Comparison of ENCODE assay signal across 11 cellular contexts in genomic region chr5:34511915-34512314, GRCh38.
DNase-seq lines count a peak whose midpoint lies in the region; ATAC-seq and TF ChIP-seq lines count a peak whose summit lies in the region.
"Had no signal": no experiment of that assay in that cellular context is flagged by ENCODE, and none has a peak within 500 bp of the region (broad histone marks: within the 10 kb centered on the region; RNA-seq: fewer than 3 reads in every experiment).

No MANE protein-coding gene starts in this region.

- peak overlapping the region; percentile 13 for H3K27ac Mint-ChIP-seq in osteocyte (ENCODE audit: unreplicated experiment)
- no peak overlapping the region for H3K27ac Mint-ChIP-seq in activated naive CD8-positive, alpha-beta T cell treated with anti-CD3 and anti-CD28 coated beads for 36 hours

- no peaks in the 10 kb centered on the region for H3K27me3 Mint-ChIP-seq in osteocyte (ENCODE audit: unreplicated experiment)
- H3K27me3 Mint-ChIP-seq in activated naive CD8-positive, alpha-beta T cell treated with anti-CD3 and anti-CD28 coated beads for 36 hours = peaks cover 35% of the 10 kb centered on the region

- DNase-seq in amniotic epithelial cell (ENCODE audit: low read depth) (peak; percentile 38), left ventricle myocardium superior (peak; percentile 66), osteocyte (ENCODE audit: extremely low spot score, unreplicated experiment) (no peak)
- DNase-seq in activated naive CD8-positive, alpha-beta T cell treated with anti-CD3 and anti-CD28 coated beads for 36 hours = no peak
- DNase-seq: activated CD4-positive, alpha-beta T cell treated with anti-CD3 and anti-CD28 coated beads for 1 hour; activated effector memory CD4-positive, alpha-beta T cell treated with Interleukin-2 at 50 U/mL for 16 hours; NCI-H524 treated with DMSO at 0.1 percent for 48 hours had no signal

- H3K36me3 Mint-ChIP-seq in osteocyte (ENCODE audit: unreplicated experiment) = no peaks in the 10 kb centered on the region
- H3K36me3 Mint-ChIP-seq in activated naive CD8-positive, alpha-beta T cell treated with anti-CD3 and anti-CD28 coated beads for 36 hours = no peaks in the 10 kb centered on the region

- H3K4me3 Mint-ChIP-seq in osteocyte (ENCODE audit: unreplicated experiment) = no peak overlapping the region
- no peak overlapping the region for H3K4me3 Mint-ChIP-seq in activated naive CD8-positive, alpha-beta T cell treated with anti-CD3 and anti-CD28 coated beads for 36 hours

- peak overlapping the region; percentile 80 for H3K27ac ChIP-seq in 22Rv1

- TF ChIP-seq CTCF in 22Rv1 (IDR thresholded peaks at IDR 0.05) (no peak), osteocyte (IDR thresholded peaks at IDR 0.05) (no peak)

- peaks cover 32% of the 10 kb centered on the region for H3K4me1 Mint-ChIP-seq in osteocyte (ENCODE audit: unreplicated experiment)
- H3K4me1 Mint-ChIP-seq in activated naive CD8-positive, alpha-beta T cell treated with anti-CD3 and anti-CD28 coated beads for 36 hours = no peaks in the 10 kb centered on the region

- H3K9me3 Mint-ChIP-seq in osteocyte (ENCODE audit: unreplicated experiment) = no peaks in the 10 kb centered on the region
- H3K9me3 Mint-ChIP-seq in activated naive CD8-positive, alpha-beta T cell treated with anti-CD3 and anti-CD28 coated beads for 36 hours = no peaks in the 10 kb centered on the region

- peak; percentile 98 for ATAC-seq in left ventricle myocardium superior
- no peak for ATAC-seq in HG02973 (IDR thresholded peaks at IDR 0.05; ENCODE audit: unreplicated experiment)
- no peak for ATAC-seq in HG03025 (IDR thresholded peaks at IDR 0.05; ENCODE audit: low FRiP score, unreplicated experiment)
- no peak for ATAC-seq in GM19328 (IDR thresholded peaks at IDR 0.05; ENCODE audit: unreplicated experiment)

- intact Hi-C loops in left ventricle myocardium superior (cut with micrococcal nuclease) = no loop called here

Comparison
In these comparisons a context has a peak if more than half of its experiments do, and no peak if none do; other contexts are left out.
1. DNase-seq: peak in amniotic epithelial cell (single experiment) and left ventricle myocardium superior (single experiment); none in osteocyte (single experiment) and activated naive CD8-positive, alpha-beta T cell treated with anti-CD3 and anti-CD28 coated beads for 36 hours (single experiment).